32 cellular contexts compared by ENCODE assay signal in genomic region chr3:4284865-4285264, GRCh38.
"Had no signal": no experiment of that assay in that cellular context is flagged by ENCODE, and none has a peak within 500 bp of the region (broad histone marks: within the 10 kb centered on the region; RNA-seq: fewer than 3 reads in every experiment).

No MANE protein-coding gene starts in this region.

- FAIRE-seq: bronchial epithelial cell, TTC549 had no signal

- H3K36me3 Mint-ChIP-seq: activated CD4-positive, alpha-beta memory T cell treated with anti-CD3 and anti-CD28 coated beads for 36 hours; activated naive CD4-positive, alpha-beta T cell treated with anti-CD3 and anti-CD28 coated beads, Interleukin-2, amount 10 ng/mL, durations not matched to agents 7 days and 5 days; activated naive CD8-positive, alpha-beta T cell; brain had no signal

- H3K27ac ChIP-seq: Peyer's patch, RWPE1 had no signal

- H3K4me3 Mint-ChIP-seq: activated CD4-positive, alpha-beta memory T cell treated with anti-CD3 and anti-CD28 coated beads for 36 hours; activated naive CD4-positive, alpha-beta T cell treated with anti-CD3 and anti-CD28 coated beads, Interleukin-2, amount 10 ng/mL, durations not matched to agents 7 days and 5 days; activated naive CD8-positive, alpha-beta T cell; activated naive CD8-positive, alpha-beta T cell treated with anti-CD3 and anti-CD28 coated beads, Interleukin-2, amount 50 U/mL, for 24 hours; brain; T-helper 1 cell treated with Interleukin-12 subunit alpha and Interleukin-12 subunit beta and Interleukin-4 antibody, amounts not matched to agents 30 μg/mL and 1 μg/mL, for 36 hours; T-helper 2 cell treated with Interferon-gamma antibody and Interleukin-4, amounts not matched to agents 5 μg/mL and 100 μg/mL, for 36 hours had no signal

- H3K36me3 ChIP-seq: MG63, Peyer's patch had no signal

- DNase-seq: activated CD4-positive, alpha-beta memory T cell treated with anti-CD3 and anti-CD28 coated beads for 36 hours; activated CD4-positive, alpha-beta T cell treated with anti-CD3 and anti-CD28 coated beads, Interleukin-2, amount 50 U/mL, for 1 hour; activated CD8-positive, alpha-beta memory T cell treated with anti-CD3 and anti-CD28 coated beads, Interleukin-2, amount 50 U/mL, for 4 hours; activated effector memory CD4-positive, alpha-beta T cell treated with Interleukin-2 at 50 U/mL for 16 hours; activated naive CD4-positive, alpha-beta T cell treated with anti-CD3 and anti-CD28 coated beads, Interleukin-2, amount 10 ng/mL, durations not matched to agents 7 days and 5 days; activated naive CD8-positive, alpha-beta T cell treated with anti-CD3 and anti-CD28 coated beads, Interleukin-2, amount 50 U/mL, for 24 hours; activated T-cell treated with anti-CD3 and anti-CD28 coated beads for 4 hours; activated T-cell treated with anti-CD3 and anti-CD28 coated beads, Interleukin-2, amount 50 U/mL, for 48 hours; anterior cingulate cortex; caudate nucleus; Kasumi-1; KG1; MG63; NCI-H1048; NCI-H1105 treated with DMSO at 0.1 percent for 48 hours; NCI-H1436; NCI-H1694; NCI-H1930; NCI-H2081 treated with DMSO at 0.1 percent for 48 hours; NCI-H345; NCI-H524 treated with DMSO at 0.1 percent for 48 hours; PC-3; Peyer's patch; SIG-M5 had no signal

- H3K4me1 Mint-ChIP-seq: activated naive CD4-positive, alpha-beta T cell treated with anti-CD3 and anti-CD28 coated beads, Interleukin-2, amount 10 ng/mL, durations not matched to agents 7 days and 5 days; activated naive CD8-positive, alpha-beta T cell treated with anti-CD3 and anti-CD28 coated beads, Interleukin-2, amount 50 U/mL, for 24 hours; brain had no signal

- H3K27me3 Mint-ChIP-seq: activated naive CD8-positive, alpha-beta T cell; activated naive CD8-positive, alpha-beta T cell treated with anti-CD3 and anti-CD28 coated beads, Interleukin-2, amount 50 U/mL, for 24 hours had no signal

- H3K27me3 ChIP-seq: MG63, Peyer's patch had no signal

- ATAC-seq: activated naive CD8-positive, alpha-beta T cell treated with anti-CD3 and anti-CD28 coated beads, Interleukin-2, amount 50 U/mL, for 24 hours; PC-3; Right ventricle myocardium inferior had no signal

- H3K4me1 ChIP-seq: Peyer's patch had no signal

- H3K9me3 Mint-ChIP-seq: activated CD4-positive, alpha-beta memory T cell treated with anti-CD3 and anti-CD28 coated beads for 36 hours; activated naive CD4-positive, alpha-beta T cell treated with anti-CD3 and anti-CD28 coated beads, Interleukin-2, amount 10 ng/mL, durations not matched to agents 7 days and 5 days; activated naive CD8-positive, alpha-beta T cell treated with anti-CD3 and anti-CD28 coated beads, Interleukin-2, amount 50 U/mL, for 24 hours; brain; T-helper 1 cell treated with Interleukin-12 subunit alpha and Interleukin-12 subunit beta and Interleukin-4 antibody, amounts not matched to agents 30 μg/mL and 1 μg/mL, for 36 hours; T-helper 2 cell treated with Interferon-gamma antibody and Interleukin-4, amounts not matched to agents 5 μg/mL and 100 μg/mL, for 36 hours had no signal

- H3K9me3 ChIP-seq: MG63, Peyer's patch had no signal

- H3K4me3 ChIP-seq: MG63, Peyer's patch had no signal
